Comparison of ENCODE assay signal across 12 cellular contexts in genomic region chr16:85187002-85187401, GRCh38.
DNase-seq lines count a peak whose midpoint lies in the region; ATAC-seq and TF ChIP-seq lines count a peak whose summit lies in the region.
"Had no signal": no experiment of that assay in that cellular context is flagged by ENCODE, and none has a peak within 500 bp of the region (broad histone marks: within the 10 kb centered on the region; RNA-seq: fewer than 3 reads in every experiment).

No MANE protein-coding gene starts in this region.

- in situ Hi-C loops in Panc1 (cut with HindIII; ENCODE audit: low pct_unique_long_range_greater_than_20kb, low sequenced_read_pairs) = no loop called here

- H3K4me3 ChIP-seq in Panc1 (ENCODE audit: low read depth in 2 of 2, low read length in 2 of 2) (no peak overlapping the region), fibroblast of pulmonary artery (replicated peaks; ENCODE audit: low read depth, low read length) (no peak overlapping the region), upper lobe of right lung (no peak overlapping the region), prostate gland (no peak overlapping the region)

- H3K4me1 ChIP-seq in Panc1 (ENCODE audit: control insufficient read depth, insufficient read depth, low read length) (peaks cover 12% of the 10 kb centered on the region), upper lobe of right lung (peaks cover 6% of the 10 kb centered on the region), prostate gland (replicated peaks) (no peaks in the 10 kb centered on the region)

- H3K9me3 ChIP-seq in Panc1 (ENCODE audit: control insufficient read depth, insufficient read depth, low read depth, low read length) (peaks cover 5% of the 10 kb centered on the region; the same call in 1 of the 2 replicates), upper lobe of right lung (peaks cover 3% of the 10 kb centered on the region), prostate gland (no peaks in the 10 kb centered on the region)

- H3K27me3 ChIP-seq in Panc1 (ENCODE audit: control insufficient read depth, insufficient read depth, low read length) = no peaks in the 10 kb centered on the region
- H3K27me3 ChIP-seq in upper lobe of right lung = no peaks in the 10 kb centered on the region
- H3K27me3 ChIP-seq in prostate gland (replicated peaks; ENCODE audit: insufficient read depth) = no peaks in the 10 kb centered on the region

- ATAC-seq in Panc1 (peak; percentile 74; the same call in 1 of the 2 replicates), upper lobe of right lung (peak; percentile 7), GM21528 (IDR thresholded peaks at IDR 0.05; ENCODE audit: low FRiP score, unreplicated experiment) (no peak)
- ATAC-seq: naive thymus-derived CD8-positive, alpha-beta T cell had no signal

- BruUV-seq in Panc1 (replicated peaks; lab: Mats Ljungman, UMichigan) = no TSS peak

- WGBS in prostate gland = 57% methylated on average over 13 of the region's 13 CpGs

- DNase-seq in Panc1 (ENCODE audit: low read depth, low spot score) (no peak), fibroblast of pulmonary artery (ENCODE audit: low read depth) (peak; percentile 40), midbrain (lab: John Stamatoyannopoulos, UW) (peak; percentile 29), upper lobe of right lung (no peak), NCI-H187 (lab: John Stamatoyannopoulos, UW) (no peak), prostate gland (ENCODE audit: low spot score) (no peak)
- DNase-seq: activated CD4-positive, alpha-beta T cell treated with anti-CD3 and anti-CD28 coated beads, Interleukin-2, amount 50 U/mL, for 1 hour; activated naive CD4-positive, alpha-beta T cell treated with Interleukin-2 at 50 U/mL for 16 hours; effector CD4-positive, alpha-beta T cell; naive thymus-derived CD8-positive, alpha-beta T cell; NCI-H69 had no signal

- no peak for TF ChIP-seq POLR2A in prostate gland (IDR thresholded peaks at IDR 0.05)

- H3K36me3 ChIP-seq in Panc1 (ENCODE audit: control insufficient read depth, insufficient read depth, low read length) (no peaks in the 10 kb centered on the region), upper lobe of right lung (no peaks in the 10 kb centered on the region), prostate gland (no peaks in the 10 kb centered on the region)

- no peak overlapping the region for H3K27ac ChIP-seq in Panc1 (ENCODE audit: low read length)
- no peak overlapping the region for H3K27ac ChIP-seq in upper lobe of right lung
- H3K27ac ChIP-seq in prostate gland = no peak overlapping the region

- CTCF ChIA-PET in Panc1 (lab: Charles Lee) = no interaction called here

- TF ChIP-seq CTCF in Panc1 (IDR thresholded peaks at IDR 0.05) (no peak), fibroblast of pulmonary artery (IDR thresholded peaks at IDR 0.05; ENCODE audit: low read length, missing control alignments) (no peak), upper lobe of right lung (IDR thresholded peaks at IDR 0.05) (no peak), prostate gland (IDR thresholded peaks at IDR 0.05) (no peak)

- POLR2A ChIA-PET in Panc1 (lab: Charles Lee) = no interaction called here

- intact Hi-C loops in Panc1 (cut with micrococcal nuclease; ENCODE audit: unreplicated experiment) = no loop called here
- intact Hi-C loops in upper lobe of right lung (cut with DNase I) = no loop called here
- intact Hi-C loops in prostate gland (cut with DNase I) = no loop called here

Comparison
In these comparisons a context has a peak if more than half of its experiments do, and no peak if none do; other contexts are left out.
1. DNase-seq: peak in fibroblast of pulmonary artery (single experiment) and midbrain (single experiment); none in Panc1 (single experiment), upper lobe of right lung (single experiment), NCI-H187 (0 of 2) and prostate gland (single experiment).